In genomic region chr13:52319876-52320275, GRCh38 we compare ENCODE assay signal across 19 cellular contexts.
DNase-seq lines count a peak whose midpoint lies in the region; ATAC-seq and TF ChIP-seq lines count a peak whose summit lies in the region.
"Had no signal": no experiment of that assay in that cellular context is flagged by ENCODE, and none has a peak within 500 bp of the region (broad histone marks: within the 10 kb centered on the region; RNA-seq: fewer than 3 reads in every experiment).

No MANE protein-coding gene starts in this region.

- RAD21 ChIA-PET in HCT116 (lab: Charles Lee; ENCODE audit: low non-redundant PET in 1 of 2, low total read pairs in 2 of 2, uncharacterized antibody in 2 of 2, unreplicated experiment in 2 of 2) = no interaction called here

- TF ChIP-seq EP300 in upper lobe of left lung (IDR thresholded peaks at IDR 0.05) = no peak

- POLR2A ChIA-PET in HCT116 (lab: Charles Lee) = no interaction called here
- POLR2A ChIA-PET in PC-3 (lab: Charles Lee; ENCODE audit: unreplicated experiment) = no interaction called here

- H3K9me2 ChIP-seq in HCT116 (ENCODE audit: insufficient read depth) = no peaks in the 10 kb centered on the region
- H3K9me2 ChIP-seq in PC-3 (replicated peaks; ENCODE audit: low read length) = no peaks in the 10 kb centered on the region

- H3F3A ChIP-seq in PC-3 (ENCODE audit: low read length, unreplicated experiment) = no peaks in the 10 kb centered on the region

- H3K9me3 ChIP-seq in HCT116 (ENCODE audit: control insufficient read depth in 1 of 2, insufficient read depth in 1 of 2, low read depth in 1 of 2, low read length in 2 of 2) = no peaks in the 10 kb centered on the region
- no peaks in the 10 kb centered on the region for H3K9me3 ChIP-seq in PC-3 (ENCODE audit: low read length)
- no peaks in the 10 kb centered on the region for H3K9me3 ChIP-seq in upper lobe of left lung
- H3K9me3 ChIP-seq: SJCRH30 had no signal

- WGBS in upper lobe of left lung, 2 donors = 78 to 89% methylated on average over 2 of the region's 2 CpGs

- H3K27ac ChIP-seq in HCT116 (ENCODE audit: low read depth, low read length) (no peak overlapping the region), PC-3 (ENCODE audit: low read length) (no peak overlapping the region), upper lobe of left lung (no peak overlapping the region)
- H3K27ac ChIP-seq: C4-2B, SJCRH30 had no signal

- ATAC-seq in HCT116 (no peak), PC-3 (no peak), left cardiac atrium (no peak), upper lobe of left lung (ENCODE audit: low FRiP score in 2 of 2) (no peak)
- ATAC-seq: GM12878 had no signal

- H3K27me3 ChIP-seq in HCT116 (ENCODE audit: insufficient read depth, low read length) (no peaks in the 10 kb centered on the region), PC-3 (ENCODE audit: low read length) (no peaks in the 10 kb centered on the region), upper lobe of left lung (no peaks in the 10 kb centered on the region)
- H3K27me3 ChIP-seq: SJCRH30 had no signal

- no peaks in the 10 kb centered on the region for H4K20me1 ChIP-seq in HCT116 (ENCODE audit: insufficient read depth)
- no peaks in the 10 kb centered on the region for H4K20me1 ChIP-seq in PC-3 (ENCODE audit: low read length)

- H3K36me3 ChIP-seq in HCT116 (ENCODE audit: control insufficient read depth in 1 of 2, insufficient read depth in 2 of 2, low read length in 2 of 2) (no peaks in the 10 kb centered on the region), PC-3 (ENCODE audit: low read depth, low read length) (no peaks in the 10 kb centered on the region), upper lobe of left lung (no peaks in the 10 kb centered on the region)
- H3K36me3 ChIP-seq: SJCRH30 had no signal

- intact Hi-C loops in HCT116 (cut with micrococcal nuclease) (no loop called here), PC-3 (cut with micrococcal nuclease) (no loop called here), left cardiac atrium (cut with DNase I) (no loop called here)

- H3K9ac ChIP-seq in HCT116 (ENCODE audit: low read length) (no peak overlapping the region), PC-3 (ENCODE audit: low read length) (no peak overlapping the region)

- H3K4me2 ChIP-seq in HCT116 (ENCODE audit: low read length) (no peak overlapping the region), PC-3 (ENCODE audit: low read length) (no peak overlapping the region)

- CTCF ChIA-PET in HCT116 (lab: Charles Lee) = no interaction called here
- CTCF ChIA-PET in PC-3 (lab: Charles Lee) = no interaction called here

- TF ChIP-seq POLR2A in HCT116 (IDR thresholded peaks at IDR 0.05; ENCODE audit: borderline replicate concordance, extremely low read depth, insufficient read depth, insufficient read length) (no peak), upper lobe of left lung (IDR thresholded peaks at IDR 0.05) (no peak)

- H3K4me3 ChIP-seq in HCT116 (replicated peaks in 1 of 2; ENCODE audit: low read depth in 1 of 2, low read length in 2 of 2) (no peak overlapping the region), PC-3 (ENCODE audit: low read length) (no peak overlapping the region), foreskin fibroblast (ENCODE audit: low read depth in 1 of 2, low read length in 2 of 2) (no peak overlapping the region), upper lobe of left lung (no peak overlapping the region)
- H3K4me3 ChIP-seq: GM12878, SJCRH30 had no signal

- DNase-seq in EL (peak; percentile 16), HCT116 (ENCODE audit: low read depth, low spot score) (no peak), PC-3 (peak; percentile 15), foreskin fibroblast (peak; percentile 6 to 36), left cardiac atrium (no peak), upper lobe of left lung (no peak), NCI-H2171 treated with DMSO at 0.1 percent for 48 hours (lab: John Stamatoyannopoulos, UW) (no peak)
- no peak for DNase-seq in stimulated activated CD4-positive, alpha-beta T cell treated with anti-CD3 and anti-CD28 coated beads, Interleukin-2, amount 100 ng/mL, for 24 hours
- DNase-seq: AML-193, DMS79 treated with DMSO at 0.1 percent for 48 hours, GF-D8, NCI-H1048, NCI-H1436, NCI-H1930, NCI-H345, NCI-H526, SJCRH30 had no signal

- no peak for TF ChIP-seq RAD21 in HCT116 (IDR thresholded peaks at IDR 0.05; ENCODE audit: low read depth)

- BruUV-seq in HCT116 (replicated peaks; lab: Mats Ljungman, UMichigan) (no TSS peak), PC-3 (replicated peaks; lab: Mats Ljungman, UMichigan) (no TSS peak)

- H2AFZ ChIP-seq in HCT116 (ENCODE audit: low read depth, low read length, poor library complexity, severe bottlenecking) = no peak overlapping the region
- no peak overlapping the region for H2AFZ ChIP-seq in PC-3 (ENCODE audit: low read length)

- no peaks in the 10 kb centered on the region for H3K4me1 ChIP-seq in HCT116 (ENCODE audit: control insufficient read depth in 1 of 2, insufficient read depth in 2 of 2, low read length in 2 of 2)
- no peaks in the 10 kb centered on the region for H3K4me1 ChIP-seq in PC-3 (ENCODE audit: insufficient read depth, low read length)
- H3K4me1 ChIP-seq in upper lobe of left lung = no peaks in the 10 kb centered on the region

- H3K79me2 ChIP-seq in HCT116 (ENCODE audit: insufficient read depth, low read length) (no peaks in the 10 kb centered on the region), PC-3 (ENCODE audit: low read length) (no peaks in the 10 kb centered on the region)

- TF ChIP-seq CTCF in HCT116 (IDR thresholded peaks at IDR 0.05 in 2 of 3, conservative IDR thresholded peaks at IDR 0.05 in 1 of 3; ENCODE audit: borderline replicate concordance in 1 of 3, insufficient read depth in 1 of 3, low read depth in 2 of 3, low read length in 2 of 3) (no peak), PC-3 (conservative IDR thresholded peaks at IDR 0.05; ENCODE audit: low read depth, low read length) (no peak), foreskin fibroblast (IDR thresholded peaks at IDR 0.05; ENCODE audit: low read depth, low read length) (no peak), upper lobe of left lung (IDR thresholded peaks at IDR 0.05) (no peak)

TF ChIP-seq in HCT116, 20 proteins besides CTCF, POLR2A, EP300 and RAD21:
- TF ChIP-seq TCF7L2 (IDR thresholded peaks at IDR 0.05; ENCODE audit: borderline replicate concordance, extremely low read depth, insufficient read depth, insufficient read length) (no peak), YY1 (IDR thresholded peaks at IDR 0.05; ENCODE audit: extremely low read depth, insufficient replicate concordance, low read depth, low read length) (no peak), REST (IDR thresholded peaks at IDR 0.05; ENCODE audit: low read depth) (no peak), FOSL1 (IDR thresholded peaks at IDR 0.05; ENCODE audit: low read depth) (peak; percentile 22; the same call in 1 of the 2 replicates)
TF ChIP-seq in HCT116: peak in this region for 1.

Comparison
In these comparisons a context has a peak if more than half of its experiments do, and no peak if none do; other contexts are left out.
1. DNase-seq: peak in EL (single experiment), PC-3 (single experiment) and foreskin fibroblast (2 of 2); none in HCT116 (single experiment), left cardiac atrium (single experiment), upper lobe of left lung (0 of 2), stimulated activated CD4-positive, alpha-beta T cell treated with anti-CD3 and anti-CD28 coated beads, Interleukin-2, amount 100 ng/mL, for 24 hours (0 of 2) and NCI-H2171 treated with DMSO at 0.1 percent for 48 hours (single experiment).